1 cellular context compared by ENCODE assay signal in genomic region chr12:76348079-76348901, GRCh38.
TF ChIP-seq lines count a peak whose summit lies in the region.

TSS of gene BBS10 (minus strand) at chr12:76348415. CDS start at chr12:76348358, 57 bp downstream.

TF ChIP-seq in HepG2, 621 proteins besides CTCF, POLR2A, EP300 and RAD21 (continued from another document and continues in another):
- TF ChIP-seq ZNF766 (CRISPR knock-in tag; IDR thresholded peaks at IDR 0.05; ENCODE audit: borderline replicate concordance) (0 out of 2 replicates have a peak, but pooled peaks have one; percentile 30), ZNF713 (CRISPR knock-in tag; IDR thresholded peaks at IDR 0.05) (no peak), DBP (CRISPR knock-in tag; IDR thresholded peaks at IDR 0.05; ENCODE audit: not compliant biosample characterization) (no peak), MBNL3 (CRISPR knock-in tag; conservative IDR thresholded peaks at IDR 0.05) (no peak), HOXD1 (CRISPR knock-in tag; IDR thresholded peaks at IDR 0.05) (peak; percentile 45; the same call in 1 of the 2 replicates), ELF1 (CRISPR knock-in tag; IDR thresholded peaks at IDR 0.05) (peak; percentile 94), XRCC5 (optimal IDR thresholded peaks at IDR 0.05; ENCODE audit: low read length) (peak; percentile 65), MTERF4 (CRISPR knock-in tag; IDR thresholded peaks at IDR 0.05) (no peak; the same call in 1 of the 2 replicates), AHDC1 (CRISPR knock-in tag; IDR thresholded peaks at IDR 0.05; ENCODE audit: borderline replicate concordance) (no peak), ZNF503 (CRISPR knock-in tag; IDR thresholded peaks at IDR 0.05) (0 out of 2 replicates have a peak, but pooled peaks have one; percentile 51), ARNT (IDR thresholded peaks at IDR 0.05) (no peak), TRAFD1 (CRISPR knock-in tag; IDR thresholded peaks at IDR 0.05; ENCODE audit: borderline replicate concordance) (no peak), PITX1 (CRISPR knock-in tag; IDR thresholded peaks at IDR 0.05) (no peak), ARHGAP35 (CRISPR knock-in tag; IDR thresholded peaks at IDR 0.05; ENCODE audit: borderline replicate concordance) (no peak), ZNF234 (CRISPR knock-in tag; conservative IDR thresholded peaks at IDR 0.05) (no peak), ZNF431 (CRISPR knock-in tag; IDR thresholded peaks at IDR 0.05; ENCODE audit: borderline replicate concordance, low read depth) (no peak), MED13 (CRISPR knock-in tag; IDR thresholded peaks at IDR 0.05) (peak; percentile 47; the same call in 1 of the 2 replicates), FUBP1 (CRISPR knock-in tag; IDR thresholded peaks at IDR 0.05; ENCODE audit: borderline replicate concordance) (no peak), PRDM4 (CRISPR knock-in tag; IDR thresholded peaks at IDR 0.05; ENCODE audit: borderline replicate concordance) (no peak), ATF4 (CRISPR knock-in tag; IDR thresholded peaks at IDR 0.05) (no peak), NFKB2 (CRISPR knock-in tag; IDR thresholded peaks at IDR 0.05; ENCODE audit: borderline replicate concordance) (peak; percentile 86; the same call in 1 of the 2 replicates), ETV6 (CRISPR knock-in tag; conservative IDR thresholded peaks at IDR 0.05) (no peak), ZNF75D (CRISPR knock-in tag; IDR thresholded peaks at IDR 0.05; ENCODE audit: borderline replicate concordance) (no peak), ZNF672 (CRISPR knock-in tag; IDR thresholded peaks at IDR 0.05) (no peak), ZNF775 (CRISPR knock-in tag; IDR thresholded peaks at IDR 0.05; ENCODE audit: borderline replicate concordance) (no peak), RFX5 (IDR thresholded peaks at IDR 0.05; ENCODE audit: low read depth, low read length) (no peak), HOXA5 (CRISPR knock-in tag; IDR thresholded peaks at IDR 0.05) (peak; percentile 83; the same call in 1 of the 2 replicates), FOSL2 (CRISPR knock-in tag; IDR thresholded peaks at IDR 0.05) (0 out of 2 replicates have a peak, but pooled peaks have one; percentile 32), BCL6 (CRISPR knock-in tag; IDR thresholded peaks at IDR 0.05) (no peak), ZNF124 (CRISPR knock-in tag; IDR thresholded peaks at IDR 0.05) (no peak), ZKSCAN8 (CRISPR knock-in tag; IDR thresholded peaks at IDR 0.05; ENCODE audit: borderline replicate concordance) (no peak), ZNF350 (CRISPR knock-in tag; IDR thresholded peaks at IDR 0.05; ENCODE audit: borderline replicate concordance, low read depth) (peak; percentile 71), ZNF274 (CRISPR knock-in tag; IDR thresholded peaks at IDR 0.05) (no peak), SNAPC2 (CRISPR knock-in tag; IDR thresholded peaks at IDR 0.05) (no peak), ZNF7 (CRISPR knock-in tag; IDR thresholded peaks at IDR 0.05) (no peak), CHD2 (IDR thresholded peaks at IDR 0.05; ENCODE audit: low read depth, low read length) (no peak)
- TF ChIP-seq, protein P1, sequence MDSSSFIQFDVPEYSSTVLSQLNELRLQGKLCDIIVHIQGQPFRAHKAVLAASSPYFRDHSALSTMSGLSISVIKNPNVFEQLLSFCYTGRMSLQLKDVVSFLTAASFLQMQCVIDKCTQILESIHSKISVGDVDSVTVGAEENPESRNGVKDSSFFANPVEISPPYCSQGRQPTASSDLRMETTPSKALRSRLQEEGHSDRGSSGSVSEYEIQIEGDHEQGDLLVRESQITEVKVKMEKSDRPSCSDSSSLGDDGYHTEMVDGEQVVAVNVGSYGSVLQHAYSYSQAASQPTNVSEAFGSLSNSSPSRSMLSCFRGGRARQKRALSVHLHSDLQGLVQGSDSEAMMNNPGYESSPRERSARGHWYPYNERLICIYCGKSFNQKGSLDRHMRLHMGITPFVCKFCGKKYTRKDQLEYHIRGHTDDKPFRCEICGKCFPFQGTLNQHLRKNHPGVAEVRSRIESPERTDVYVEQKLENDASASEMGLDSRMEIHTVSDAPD (CRISPR knock-in tag; IDR thresholded peaks at IDR 0.05), result no peak; the same call in 1 of the 2 replicates
- TF ChIP-seq, protein P2, sequence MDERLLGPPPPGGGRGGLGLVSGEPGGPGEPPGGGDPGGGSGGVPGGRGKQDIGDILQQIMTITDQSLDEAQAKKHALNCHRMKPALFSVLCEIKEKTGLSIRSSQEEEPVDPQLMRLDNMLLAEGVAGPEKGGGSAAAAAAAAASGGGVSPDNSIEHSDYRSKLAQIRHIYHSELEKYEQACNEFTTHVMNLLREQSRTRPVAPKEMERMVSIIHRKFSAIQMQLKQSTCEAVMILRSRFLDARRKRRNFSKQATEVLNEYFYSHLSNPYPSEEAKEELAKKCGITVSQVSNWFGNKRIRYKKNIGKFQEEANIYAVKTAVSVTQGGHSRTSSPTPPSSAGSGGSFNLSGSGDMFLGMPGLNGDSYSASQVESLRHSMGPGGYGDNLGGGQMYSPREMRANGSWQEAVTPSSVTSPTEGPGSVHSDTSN (CRISPR knock-in tag; IDR thresholded peaks at IDR 0.05), result peak; percentile 88
- TF ChIP-seq, protein P3, sequence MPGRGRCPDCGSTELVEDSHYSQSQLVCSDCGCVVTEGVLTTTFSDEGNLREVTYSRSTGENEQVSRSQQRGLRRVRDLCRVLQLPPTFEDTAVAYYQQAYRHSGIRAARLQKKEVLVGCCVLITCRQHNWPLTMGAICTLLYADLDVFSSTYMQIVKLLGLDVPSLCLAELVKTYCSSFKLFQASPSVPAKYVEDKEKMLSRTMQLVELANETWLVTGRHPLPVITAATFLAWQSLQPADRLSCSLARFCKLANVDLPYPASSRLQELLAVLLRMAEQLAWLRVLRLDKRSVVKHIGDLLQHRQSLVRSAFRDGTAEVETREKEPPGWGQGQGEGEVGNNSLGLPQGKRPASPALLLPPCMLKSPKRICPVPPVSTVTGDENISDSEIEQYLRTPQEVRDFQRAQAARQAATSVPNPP (CRISPR knock-in tag; IDR thresholded peaks at IDR 0.05), result no peak
- TF ChIP-seq, protein P4, sequence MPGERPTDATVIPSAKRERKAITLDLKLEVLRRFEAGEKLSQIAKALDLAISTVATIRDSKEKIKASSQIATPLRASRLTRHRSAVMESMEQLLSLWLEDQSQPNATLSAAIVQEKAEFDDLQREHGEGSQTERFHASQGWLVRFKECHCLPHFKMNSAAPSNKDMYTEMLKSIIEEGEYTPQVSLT (CRISPR knock-in tag; IDR thresholded peaks at IDR 0.05; ENCODE audit: borderline replicate concordance, low read depth), result no peak
